Comparison of ENCODE assay signal across 1 cellular context in genomic region chr16:82082543-82083244, GRCh38.
TF ChIP-seq lines count a peak whose summit lies in the region.

No MANE protein-coding gene starts in this region.

TF ChIP-seq in HepG2, 621 proteins besides CTCF, POLR2A, EP300 and RAD21 (continued from another document and continues in another):
- TF ChIP-seq SKIL (CRISPR knock-in tag; IDR thresholded peaks at IDR 0.05; ENCODE audit: borderline replicate concordance) (peak; percentile 99), ZNF530 (CRISPR knock-in tag; IDR thresholded peaks at IDR 0.05; ENCODE audit: low read depth) (no peak), REPIN1 (CRISPR knock-in tag; IDR thresholded peaks at IDR 0.05; ENCODE audit: borderline replicate concordance, low read depth) (0 out of 2 replicates have a peak, but pooled peaks have one; percentile 30), ZFP90 (CRISPR knock-in tag; IDR thresholded peaks at IDR 0.05; ENCODE audit: borderline replicate concordance) (no peak), SRY (CRISPR knock-in tag; IDR thresholded peaks at IDR 0.05) (no peak; the same call in 1 of the 2 replicates), FOSL2 (CRISPR knock-in tag; IDR thresholded peaks at IDR 0.05) (peak; percentile 100), LBX2 (CRISPR knock-in tag; IDR thresholded peaks at IDR 0.05; ENCODE audit: borderline replicate concordance) (no peak), ZMAT5 (CRISPR knock-in tag; IDR thresholded peaks at IDR 0.05; ENCODE audit: borderline replicate concordance, low read depth) (no peak), SKI (IDR thresholded peaks at IDR 0.05; ENCODE audit: partially characterized antibody) (peak; percentile 100), ESRRA (CRISPR knock-in tag; IDR thresholded peaks at IDR 0.05; ENCODE audit: low read depth) (peak; percentile 57; the same call in 1 of the 2 replicates), KMT2A (CRISPR knock-in tag; IDR thresholded peaks at IDR 0.05) (no peak), RARG (CRISPR knock-in tag; IDR thresholded peaks at IDR 0.05; ENCODE audit: low read depth) (no peak), BCL3 (CRISPR knock-in tag; IDR thresholded peaks at IDR 0.05) (no peak), MXD4 (CRISPR knock-in tag; IDR thresholded peaks at IDR 0.05) (peak; percentile 72; the same call in 1 of the 2 replicates), ZNF510 (CRISPR knock-in tag; IDR thresholded peaks at IDR 0.05; ENCODE audit: low read depth) (no peak), CREB1 (IDR thresholded peaks at IDR 0.05) (peak; percentile 68; the same call in 1 of the 2 replicates), CREB1 (CRISPR knock-in tag; IDR thresholded peaks at IDR 0.05) (peak; percentile 72), ZNF740 (CRISPR knock-in tag; IDR thresholded peaks at IDR 0.05) (no peak), ETV6 (CRISPR knock-in tag; conservative IDR thresholded peaks at IDR 0.05) (no peak), RBFOX2 (IDR thresholded peaks at IDR 0.05; ENCODE audit: low read depth, low read length) (no peak), ZNF33B (CRISPR knock-in tag; IDR thresholded peaks at IDR 0.05) (no peak), DPF2 (CRISPR knock-in tag; IDR thresholded peaks at IDR 0.05; ENCODE audit: borderline replicate concordance, low read depth) (peak; percentile 78; the same call in 1 of the 2 replicates), ZBTB7A (CRISPR knock-in tag; IDR thresholded peaks at IDR 0.05) (no peak), ZNF329 (CRISPR knock-in tag; IDR thresholded peaks at IDR 0.05; ENCODE audit: low read depth) (no peak), HNRNPH1 (optimal IDR thresholded peaks at IDR 0.05; ENCODE audit: low read depth, low read length) (no peak), ARNT (IDR thresholded peaks at IDR 0.05) (no peak), JUND (CRISPR knock-in tag; IDR thresholded peaks at IDR 0.05) (peak; percentile 98), ZNF75D (CRISPR knock-in tag; IDR thresholded peaks at IDR 0.05; ENCODE audit: borderline replicate concordance) (no peak), MTF1 (CRISPR knock-in tag; IDR thresholded peaks at IDR 0.05) (no peak), NR2C2 (CRISPR knock-in tag; IDR thresholded peaks at IDR 0.05; ENCODE audit: borderline replicate concordance) (peak; percentile 59; the same call in 1 of the 2 replicates), TBL1XR1 (IDR thresholded peaks at IDR 0.05; ENCODE audit: borderline replicate concordance, low read length, partially characterized antibody) (peak; percentile 100), ATF1 (CRISPR knock-in tag; IDR thresholded peaks at IDR 0.05) (no peak), WIZ (CRISPR knock-in tag; IDR thresholded peaks at IDR 0.05) (0 out of 2 replicates have a peak, but pooled peaks have one; percentile 13), GZF1 (CRISPR knock-in tag; IDR thresholded peaks at IDR 0.05) (no peak), FOXC1 (CRISPR knock-in tag; IDR thresholded peaks at IDR 0.05; ENCODE audit: borderline replicate concordance) (no peak), ZNF20 (CRISPR knock-in tag; IDR thresholded peaks at IDR 0.05) (no peak), ZBTB38 (CRISPR knock-in tag; IDR thresholded peaks at IDR 0.05) (no peak; the same call in 1 of the 2 replicates), HINFP (CRISPR knock-in tag; IDR thresholded peaks at IDR 0.05; ENCODE audit: low read depth) (no peak), CHD4 (IDR thresholded peaks at IDR 0.05; ENCODE audit: borderline replicate concordance, low read length) (peak; percentile 88), TMF1 (CRISPR knock-in tag; IDR thresholded peaks at IDR 0.05; ENCODE audit: low read depth) (no peak), RORA (CRISPR knock-in tag; IDR thresholded peaks at IDR 0.05) (no peak), HHEX (CRISPR knock-in tag; IDR thresholded peaks at IDR 0.05) (peak; percentile 76), GABPA (IDR thresholded peaks at IDR 0.05; ENCODE audit: low read depth, low read length) (no peak), GABPA (CRISPR knock-in tag; IDR thresholded peaks at IDR 0.05; ENCODE audit: low read depth) (peak; percentile 19; the same call in 1 of the 2 replicates), ZC3H4 (CRISPR knock-in tag; IDR thresholded peaks at IDR 0.05; ENCODE audit: borderline replicate concordance) (0 out of 2 replicates have a peak, but pooled peaks have one; percentile 38), CENPT (CRISPR knock-in tag; IDR thresholded peaks at IDR 0.05; ENCODE audit: low read depth) (no peak), PHF8 (CRISPR knock-in tag; IDR thresholded peaks at IDR 0.05) (no peak), GABPB1 (CRISPR knock-in tag; IDR thresholded peaks at IDR 0.05) (no peak; the same call in 1 of the 2 replicates), PRMT3 (CRISPR knock-in tag; IDR thresholded peaks at IDR 0.05; ENCODE audit: borderline replicate concordance, low read depth) (no peak), ZBTB4 (CRISPR knock-in tag; IDR thresholded peaks at IDR 0.05; ENCODE audit: borderline replicate concordance) (no peak), ZFP41 (CRISPR knock-in tag; IDR thresholded peaks at IDR 0.05; ENCODE audit: borderline replicate concordance) (no peak), HNRNPL (IDR thresholded peaks at IDR 0.05; ENCODE audit: low read depth, low read length) (no peak), ZSCAN30 (CRISPR knock-in tag; IDR thresholded peaks at IDR 0.05) (no peak), ZNF615 (CRISPR knock-in tag; IDR thresholded peaks at IDR 0.05; ENCODE audit: borderline replicate concordance) (no peak), ZBTB21 (CRISPR knock-in tag; IDR thresholded peaks at IDR 0.05) (peak; percentile 62), BCL6 (CRISPR knock-in tag; IDR thresholded peaks at IDR 0.05) (peak; percentile 99), ZNF747 (CRISPR knock-in tag; IDR thresholded peaks at IDR 0.05; ENCODE audit: borderline replicate concordance) (no peak), RNF2 (conservative IDR thresholded peaks at IDR 0.05; ENCODE audit: low read depth) (peak; percentile 55; the same call in 1 of the 2 replicates), TFE3 (CRISPR knock-in tag; IDR thresholded peaks at IDR 0.05) (peak; percentile 86), ZNF331 (CRISPR knock-in tag; IDR thresholded peaks at IDR 0.05) (peak; percentile 92), SALL1 (CRISPR knock-in tag; IDR thresholded peaks at IDR 0.05) (peak; percentile 86; the same call in 1 of the 2 replicates), ZMYM2 (CRISPR knock-in tag; IDR thresholded peaks at IDR 0.05) (no peak), NPAS2 (CRISPR knock-in tag; IDR thresholded peaks at IDR 0.05; ENCODE audit: borderline replicate concordance) (no peak), EZH2 (conservative IDR thresholded peaks at IDR 0.05; ENCODE audit: low read depth, low read length) (no peak), KLF6 (CRISPR knock-in tag; IDR thresholded peaks at IDR 0.05) (peak; percentile 53; the same call in 1 of the 2 replicates), TRAFD1 (CRISPR knock-in tag; IDR thresholded peaks at IDR 0.05; ENCODE audit: borderline replicate concordance) (no peak), XRCC5 (optimal IDR thresholded peaks at IDR 0.05; ENCODE audit: low read length) (peak; percentile 18), HMG20B (CRISPR knock-in tag; conservative IDR thresholded peaks at IDR 0.05) (peak; percentile 87)
